1 cellular context compared by ENCODE assay signal in genomic region chr17:82076018-82076784, GRCh38.
A peak's percentile ranks its signal among the peaks of the same experiment; 100 is the strongest.
TF ChIP-seq lines count a peak whose summit lies in the region.

No MANE protein-coding gene starts in this region.

TF ChIP-seq in HepG2, 621 proteins besides CTCF, POLR2A, EP300 and RAD21 (continues in another document):
- 0 out of 2 replicates have a peak, but pooled peaks have one; percentile 56 for TF ChIP-seq ZNF674 (CRISPR knock-in tag; IDR thresholded peaks at IDR 0.05; ENCODE audit: low read depth)
- TF ChIP-seq ZNF142 (CRISPR knock-in tag; IDR thresholded peaks at IDR 0.05): 0 out of 2 replicates have a peak, but pooled peaks have one; percentile 53
- TF ChIP-seq ZMYM2 (CRISPR knock-in tag; IDR thresholded peaks at IDR 0.05): 0 out of 2 replicates have a peak, but pooled peaks have one; percentile 14
- TF ChIP-seq ZNF556 (CRISPR knock-in tag; IDR thresholded peaks at IDR 0.05; ENCODE audit: borderline replicate concordance): 0 out of 2 replicates have a peak, but pooled peaks have one; percentile 44
- TF ChIP-seq ZSCAN21 (CRISPR knock-in tag; IDR thresholded peaks at IDR 0.05; ENCODE audit: borderline replicate concordance): peak; percentile 61; the same call in 1 of the 2 replicates
- TF ChIP-seq GPN1 (CRISPR knock-in tag; IDR thresholded peaks at IDR 0.05; ENCODE audit: borderline replicate concordance): no peak
- TF ChIP-seq ZEB1 (IDR thresholded peaks at IDR 0.05; ENCODE audit: insufficient replicate concordance, low read depth): peak; percentile 35
- peak; percentile 86 for TF ChIP-seq TAF15 (IDR thresholded peaks at IDR 0.05; ENCODE audit: low read depth, low read length, poor library complexity, severe bottlenecking)
- peak; percentile 63; the same call in 1 of the 2 replicates for TF ChIP-seq ZNF704 (CRISPR knock-in tag; IDR thresholded peaks at IDR 0.05; ENCODE audit: borderline replicate concordance)
- TF ChIP-seq ZNF3 (CRISPR knock-in tag; IDR thresholded peaks at IDR 0.05): no peak
- 0 out of 2 replicates have a peak, but pooled peaks have one; percentile 10 for TF ChIP-seq ZGPAT (CRISPR knock-in tag; IDR thresholded peaks at IDR 0.05)
- no peak for TF ChIP-seq TCF12 (IDR thresholded peaks at IDR 0.05)
- TF ChIP-seq TCF12 (CRISPR knock-in tag; IDR thresholded peaks at IDR 0.05): 0 out of 2 replicates have a peak, but pooled peaks have one; percentile 68
- no peak for TF ChIP-seq ZNF552 (CRISPR knock-in tag; IDR thresholded peaks at IDR 0.05; ENCODE audit: borderline replicate concordance)
- no peak for TF ChIP-seq ZBTB20 (CRISPR knock-in tag; IDR thresholded peaks at IDR 0.05; ENCODE audit: borderline replicate concordance, low read depth)
- peak; percentile 64 for TF ChIP-seq BRF2 (CRISPR knock-in tag; IDR thresholded peaks at IDR 0.05)
- TF ChIP-seq ZNF512 (CRISPR knock-in tag; IDR thresholded peaks at IDR 0.05): no peak
- 0 out of 2 replicates have a peak, but pooled peaks have one; percentile 81 for TF ChIP-seq ZNF513 (CRISPR knock-in tag; conservative IDR thresholded peaks at IDR 0.05)
- TF ChIP-seq PAF1 (CRISPR knock-in tag; IDR thresholded peaks at IDR 0.05): peak; percentile 89; the same call in 1 of the 2 replicates
- 0 out of 2 replicates have a peak, but pooled peaks have one; percentile 44 for TF ChIP-seq FIP1L1 (IDR thresholded peaks at IDR 0.05; ENCODE audit: borderline replicate concordance, insufficient read depth, low read depth, low read length)
- no peak for TF ChIP-seq ZNF431 (CRISPR knock-in tag; IDR thresholded peaks at IDR 0.05; ENCODE audit: borderline replicate concordance, low read depth)
- TF ChIP-seq POGK (CRISPR knock-in tag; conservative IDR thresholded peaks at IDR 0.05): no peak
- TF ChIP-seq FOXO4 (CRISPR knock-in tag; conservative IDR thresholded peaks at IDR 0.05): no peak
- TF ChIP-seq CENPBD1 (CRISPR knock-in tag; IDR thresholded peaks at IDR 0.05; ENCODE audit: borderline replicate concordance, low read depth): no peak
- TF ChIP-seq HNRNPLL (IDR thresholded peaks at IDR 0.05; ENCODE audit: low read depth, low read length, poor library complexity, severe bottlenecking): no peak
- TF ChIP-seq JUNB (CRISPR knock-in tag; IDR thresholded peaks at IDR 0.05; ENCODE audit: borderline replicate concordance): peak; percentile 50; the same call in 1 of the 2 replicates
- 0 out of 2 replicates have a peak, but pooled peaks have one; percentile 26 for TF ChIP-seq ZNF777 (CRISPR knock-in tag; IDR thresholded peaks at IDR 0.05)
- peak; percentile 60; the same call in 1 of the 2 replicates for TF ChIP-seq ZNF782 (CRISPR knock-in tag; IDR thresholded peaks at IDR 0.05; ENCODE audit: borderline replicate concordance)
- TF ChIP-seq HMGXB4 (CRISPR knock-in tag; IDR thresholded peaks at IDR 0.05; ENCODE audit: borderline replicate concordance in 1 of 2, low read depth in 1 of 2): 0 out of 4 replicates have a peak, but pooled peaks of 1 of the 2 experiments have one; percentile 29
- peak; percentile 96 for TF ChIP-seq RBM22 (optimal IDR thresholded peaks at IDR 0.05; ENCODE audit: low read length)
- TF ChIP-seq ZNF672 (CRISPR knock-in tag; IDR thresholded peaks at IDR 0.05): 0 out of 2 replicates have a peak, but pooled peaks have one; percentile 22
- 0 out of 2 replicates have a peak, but pooled peaks have one; percentile 19 for TF ChIP-seq ZZZ3 (CRISPR knock-in tag; IDR thresholded peaks at IDR 0.05; ENCODE audit: borderline replicate concordance)
- TF ChIP-seq CBFB (CRISPR knock-in tag; IDR thresholded peaks at IDR 0.05): no peak
- TF ChIP-seq IRX3 (CRISPR knock-in tag; IDR thresholded peaks at IDR 0.05; ENCODE audit: borderline replicate concordance, low read depth): 0 out of 2 replicates have a peak, but pooled peaks have one; percentile 26
- TF ChIP-seq ZFP36L1 (CRISPR knock-in tag; IDR thresholded peaks at IDR 0.05): 0 out of 2 replicates have a peak, but pooled peaks have one; percentile 34
- TF ChIP-seq ZNF333 (CRISPR knock-in tag; IDR thresholded peaks at IDR 0.05; ENCODE audit: borderline replicate concordance): no peak; the same call in 1 of the 2 replicates
- peak; percentile 77 for TF ChIP-seq POLR2AphosphoS5 (IDR thresholded peaks at IDR 0.05; ENCODE audit: low read depth, low read length)
- peak; percentile 56; the same call in 1 of the 2 replicates for TF ChIP-seq ZNF343 (CRISPR knock-in tag; IDR thresholded peaks at IDR 0.05)
- no peak for TF ChIP-seq SATB2 (CRISPR knock-in tag; IDR thresholded peaks at IDR 0.05)
- no peak for TF ChIP-seq GATAD2A (CRISPR knock-in tag; IDR thresholded peaks at IDR 0.05)
- no peak for TF ChIP-seq ZBTB3 (CRISPR knock-in tag; IDR thresholded peaks at IDR 0.05; ENCODE audit: borderline replicate concordance, low read depth)
- TF ChIP-seq ZNF546 (CRISPR knock-in tag; conservative IDR thresholded peaks at IDR 0.05): 0 out of 2 replicates have a peak, but pooled peaks have one; percentile 12
